29 cellular contexts compared by ENCODE assay signal in the genomic region with DNA sequence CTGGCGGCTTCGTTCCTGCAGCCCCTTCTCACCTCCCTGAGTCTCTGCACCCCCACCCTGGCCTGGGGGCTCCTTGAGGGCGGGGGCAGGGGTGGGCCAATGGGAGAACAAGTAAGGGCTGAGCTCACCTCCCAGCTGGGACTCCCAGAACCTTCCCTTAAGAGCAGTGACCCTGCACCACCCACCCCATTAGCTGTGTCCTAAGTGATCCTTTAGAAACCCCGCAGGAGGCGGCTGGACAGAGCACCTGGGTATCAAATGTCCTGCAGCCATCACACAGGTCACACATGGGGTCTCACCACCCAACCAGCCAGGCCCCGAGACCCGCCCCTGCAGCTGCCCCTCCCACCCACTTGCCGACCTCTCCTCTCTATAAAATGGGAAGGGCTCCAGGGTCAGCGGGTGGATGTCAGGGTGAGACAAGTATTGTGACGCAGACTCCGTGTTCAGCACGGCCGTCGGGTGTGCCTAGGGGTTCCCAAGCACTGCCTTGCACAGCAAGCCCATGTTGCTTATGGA.
DNase-seq lines count a peak whose midpoint lies in the region; ATAC-seq and TF ChIP-seq lines count a peak whose summit lies in the region.
"Had no signal": no experiment of that assay in that cellular context is flagged by ENCODE, and none has a peak within 500 bp of the region (broad histone marks: within the 10 kb centered on the region; RNA-seq: fewer than 3 reads in every experiment).

No MANE protein-coding gene starts in this region.

- H3F3A ChIP-seq in neural progenitor cell (ENCODE audit: low read depth), result no peaks in the 10 kb centered on the region

- no peaks in the 10 kb centered on the region for H3K27me3 Mint-ChIP-seq in T-helper 2 cell treated with Interferon-gamma antibody and Interleukin-4, amounts not matched to agents 5 μg/mL and 100 μg/mL, for 36 hours (ENCODE audit: low read depth)
- H3K27me3 Mint-ChIP-seq in neural progenitor cell (ENCODE audit: insufficient read depth, low read depth), result peaks cover 6% of the 10 kb centered on the region
- peaks cover 2% of the 10 kb centered on the region; the same call in 1 of the 2 replicates for H3K27me3 Mint-ChIP-seq in HFFc6 (ENCODE audit: insufficient read depth)

- in situ Hi-C loops in HAP-1 (cut with MboI; ENCODE audit: low sequenced_read_pairs), result no loop called here

- H3K27ac ChIP-seq in RWPE2 (ENCODE audit: poor library complexity, severe bottlenecking) (no peak overlapping the region), neural progenitor cell (no peak overlapping the region)
- H3K27ac ChIP-seq: brain microvascular endothelial cell, ovary, skin epidermis, uterus had no signal

- peak; percentile 2 for DNase-seq in T-helper 2 cell treated with Interferon-gamma antibody and Interleukin-4, amounts not matched to agents 5 μg/mL and 100 μg/mL, for 36 hours (ENCODE audit: low spot score)
- DNase-seq in T-helper 2 cell, result no peak
- peak; percentile 8 for DNase-seq in AG20443 (ENCODE audit: low spot score)
- peak; percentile 53 for DNase-seq in RWPE2 (ENCODE audit: low spot score)
- DNase-seq in neural progenitor cell (ENCODE audit: low spot score), result no peak
- DNase-seq in HFFc6, result no peak
- DNase-seq in NCI-H2227 (lab: John Stamatoyannopoulos, UW; ENCODE audit: unreplicated experiment), result no peak
- DNase-seq in HAP-1 (ENCODE audit: low spot score in 2 of 2), result no peak
- DNase-seq: 8988T; activated CD4-positive, alpha-beta T cell treated with anti-CD3 and anti-CD28 coated beads, Interleukin-2, amount 50 U/mL, for 1 hour; amygdala; brain microvascular endothelial cell; CD4-positive, alpha-beta T cell; glutamatergic neuron; KG1; NCI-H1105; NCI-H187 treated with DMSO at 0.1 percent for 48 hours; NCI-H510A; ovary; stimulated activated naive B cell treated with anti-CD40 and anti-IgM and Interleukin-4, amounts not matched to agents 10 μg/mL and 1 μg/mL and 100 μg/mL, for 72 hours; uterus had no signal

- TF ChIP-seq CTCF in RWPE2 (IDR thresholded peaks at IDR 0.05; ENCODE audit: poor library complexity, severe bottlenecking), result no peak
- TF ChIP-seq CTCF in neural progenitor cell (IDR thresholded peaks at IDR 0.05), result no peak
- no peak for TF ChIP-seq CTCF in HFFc6 (IDR thresholded peaks at IDR 0.05)

- no peak overlapping the region for H3K4me2 ChIP-seq in neural progenitor cell
- H3K4me2 ChIP-seq: GM23338 had no signal

- H3K4me3 Mint-ChIP-seq in T-helper 2 cell treated with Interferon-gamma antibody and Interleukin-4, amounts not matched to agents 5 μg/mL and 100 μg/mL, for 36 hours, result no peak overlapping the region
- H3K4me3 Mint-ChIP-seq in neural progenitor cell (peak overlapping the region; percentile 17), HFFc6 (no peak overlapping the region)
- H3K4me3 Mint-ChIP-seq: CD4-positive, alpha-beta T cell; GM23338; naive thymus-derived CD8-positive, alpha-beta T cell; stimulated activated naive B cell treated with anti-CD40 and anti-IgM and Interleukin-4, amounts not matched to agents 10 μg/mL and 1 μg/mL and 100 μg/mL, for 72 hours; T-cell; WTC11 had no signal

- H3K9me3 Mint-ChIP-seq in T-helper 2 cell treated with Interferon-gamma antibody and Interleukin-4, amounts not matched to agents 5 μg/mL and 100 μg/mL, for 36 hours, result no peaks in the 10 kb centered on the region
- H3K9me3 Mint-ChIP-seq in neural progenitor cell (no peaks in the 10 kb centered on the region), HFFc6 (peaks cover 28% of the 10 kb centered on the region)
- H3K9me3 Mint-ChIP-seq: activated naive CD4-positive, alpha-beta T cell treated with anti-CD3 and anti-CD28 coated beads, Interleukin-2, amount 50 U/mL, for 72 hours; activated T-helper 2 cell treated with anti-CD3 and anti-CD28 coated beads, Interferon-gamma antibody, Interleukin-2, Interleukin-4, amounts not matched to agents 10 μg/mL and 5 μg/mL and 100 μg/mL, durations not matched to agents 14 hours and 24 hours and 36 hours; CD4-positive, alpha-beta T cell; GM23338; naive thymus-derived CD8-positive, alpha-beta T cell; stimulated activated naive B cell treated with anti-CD40 and anti-IgM and Interleukin-4, amounts not matched to agents 10 μg/mL and 1 μg/mL and 100 μg/mL, for 72 hours; T-cell had no signal

- H3K4me3 ChIP-seq in RWPE2 (ENCODE audit: severe bottlenecking) (no peak overlapping the region), neural progenitor cell (no peak overlapping the region), HAP-1 (no peak overlapping the region)
- H3K4me3 ChIP-seq: GM23338, lung, ovary, skin epidermis, uterus had no signal

- ATAC-seq in RWPE2 (ENCODE audit: low read depth), result no peak
- ATAC-seq: activated naive CD4-positive, alpha-beta T cell treated with anti-CD3 and anti-CD28 coated beads, Interleukin-2, amount 50 U/mL, for 72 hours; GM23338; naive thymus-derived CD8-positive, alpha-beta T cell; stimulated activated naive B cell treated with anti-CD40 and anti-IgM and Interleukin-4, amounts not matched to agents 10 μg/mL and 1 μg/mL and 100 μg/mL, for 72 hours; T-cell; WTC11 had no signal

- H3K4me1 Mint-ChIP-seq in T-helper 2 cell treated with Interferon-gamma antibody and Interleukin-4, amounts not matched to agents 5 μg/mL and 100 μg/mL, for 36 hours (ENCODE audit: low read depth), result no peaks in the 10 kb centered on the region
- H3K4me1 Mint-ChIP-seq in neural progenitor cell, result peaks cover 22% of the 10 kb centered on the region
- H3K4me1 Mint-ChIP-seq in HFFc6 (ENCODE audit: low read depth), result no peaks in the 10 kb centered on the region

- H4K20me1 ChIP-seq in neural progenitor cell (ENCODE audit: low read depth), result no peaks in the 10 kb centered on the region

- H3K4me1 ChIP-seq in RWPE2 (ENCODE audit: insufficient read depth, poor library complexity, severe bottlenecking), result no peaks in the 10 kb centered on the region
- H3K4me1 ChIP-seq in neural progenitor cell, result peaks cover 12% of the 10 kb centered on the region
- no peaks in the 10 kb centered on the region for H3K4me1 ChIP-seq in HAP-1
- H3K4me1 ChIP-seq: uterus had no signal

- no peak overlapping the region for H2AFZ ChIP-seq in neural progenitor cell (replicated peaks)
- H2AFZ ChIP-seq: GM23338 had no signal

- H3K9ac ChIP-seq in neural progenitor cell, result no peak overlapping the region

- peaks cover 35% of the 10 kb centered on the region for H3K27me3 ChIP-seq in RWPE2 (ENCODE audit: insufficient read depth, poor library complexity, severe bottlenecking)
- no peaks in the 10 kb centered on the region for H3K27me3 ChIP-seq in neural progenitor cell
- H3K27me3 ChIP-seq in HAP-1 (ENCODE audit: low read depth), result no peaks in the 10 kb centered on the region
- H3K27me3 ChIP-seq: brain microvascular endothelial cell, ovary, uterus had no signal

- no peak overlapping the region for H3K27ac Mint-ChIP-seq in T-helper 2 cell treated with Interferon-gamma antibody and Interleukin-4, amounts not matched to agents 5 μg/mL and 100 μg/mL, for 36 hours
- H3K27ac Mint-ChIP-seq in neural progenitor cell (no peak overlapping the region), HFFc6 (no peak overlapping the region)
- H3K27ac Mint-ChIP-seq: activated naive CD4-positive, alpha-beta T cell treated with anti-CD3 and anti-CD28 coated beads, Interleukin-2, amount 50 U/mL, for 72 hours; activated T-helper 2 cell treated with anti-CD3 and anti-CD28 coated beads, Interferon-gamma antibody, Interleukin-2, Interleukin-4, amounts not matched to agents 10 μg/mL and 5 μg/mL and 100 μg/mL, durations not matched to agents 14 hours and 24 hours and 36 hours; CD4-positive, alpha-beta T cell; GM23338; stimulated activated naive B cell treated with anti-CD40 and anti-IgM and Interleukin-4, amounts not matched to agents 10 μg/mL and 1 μg/mL and 100 μg/mL, for 72 hours; T-cell had no signal

- H3K9me3 ChIP-seq in RWPE2 (ENCODE audit: severe bottlenecking), result no peaks in the 10 kb centered on the region
- no peaks in the 10 kb centered on the region for H3K9me3 ChIP-seq in neural progenitor cell (ENCODE audit: low read depth)
- H3K9me3 ChIP-seq in HAP-1, result no peaks in the 10 kb centered on the region
- H3K9me3 ChIP-seq: ovary, uterus had no signal

- H3K36me3 ChIP-seq in RWPE2 (ENCODE audit: low read depth) (no peaks in the 10 kb centered on the region), neural progenitor cell (no peaks in the 10 kb centered on the region), HAP-1 (replicated peaks) (no peaks in the 10 kb centered on the region)
- H3K36me3 ChIP-seq: brain microvascular endothelial cell, ovary, uterus had no signal

- no peaks in the 10 kb centered on the region for H3K36me3 Mint-ChIP-seq in T-helper 2 cell treated with Interferon-gamma antibody and Interleukin-4, amounts not matched to agents 5 μg/mL and 100 μg/mL, for 36 hours (ENCODE audit: low read depth)
- no peaks in the 10 kb centered on the region for H3K36me3 Mint-ChIP-seq in neural progenitor cell
- H3K36me3 Mint-ChIP-seq in HFFc6 (ENCODE audit: low read depth), result 0 out of 2 replicates have a peak, but pooled peaks cover 7% of the 10 kb centered on the region
- H3K36me3 Mint-ChIP-seq: activated naive CD4-positive, alpha-beta T cell treated with anti-CD3 and anti-CD28 coated beads, Interleukin-2, amount 50 U/mL, for 72 hours; naive thymus-derived CD8-positive, alpha-beta T cell; stimulated activated naive B cell treated with anti-CD40 and anti-IgM and Interleukin-4, amounts not matched to agents 10 μg/mL and 1 μg/mL and 100 μg/mL, for 72 hours; T-cell; WTC11 had no signal

- no peaks in the 10 kb centered on the region for H3K79me2 ChIP-seq in neural progenitor cell (ENCODE audit: low read depth)

Comparison
In these comparisons a context has a peak if more than half of its experiments do, and no peak if none do; other contexts are left out.
1. DNase-seq: peak in T-helper 2 cell treated with Interferon-gamma antibody and Interleukin-4, amounts not matched to agents 5 μg/mL and 100 μg/mL, for 36 hours (single experiment), AG20443 (single experiment) and RWPE2 (single experiment); none in T-helper 2 cell (0 of 5), neural progenitor cell (single experiment), HFFc6 (single experiment), NCI-H2227 (single experiment) and HAP-1 (0 of 2).